In the genomic region with DNA sequence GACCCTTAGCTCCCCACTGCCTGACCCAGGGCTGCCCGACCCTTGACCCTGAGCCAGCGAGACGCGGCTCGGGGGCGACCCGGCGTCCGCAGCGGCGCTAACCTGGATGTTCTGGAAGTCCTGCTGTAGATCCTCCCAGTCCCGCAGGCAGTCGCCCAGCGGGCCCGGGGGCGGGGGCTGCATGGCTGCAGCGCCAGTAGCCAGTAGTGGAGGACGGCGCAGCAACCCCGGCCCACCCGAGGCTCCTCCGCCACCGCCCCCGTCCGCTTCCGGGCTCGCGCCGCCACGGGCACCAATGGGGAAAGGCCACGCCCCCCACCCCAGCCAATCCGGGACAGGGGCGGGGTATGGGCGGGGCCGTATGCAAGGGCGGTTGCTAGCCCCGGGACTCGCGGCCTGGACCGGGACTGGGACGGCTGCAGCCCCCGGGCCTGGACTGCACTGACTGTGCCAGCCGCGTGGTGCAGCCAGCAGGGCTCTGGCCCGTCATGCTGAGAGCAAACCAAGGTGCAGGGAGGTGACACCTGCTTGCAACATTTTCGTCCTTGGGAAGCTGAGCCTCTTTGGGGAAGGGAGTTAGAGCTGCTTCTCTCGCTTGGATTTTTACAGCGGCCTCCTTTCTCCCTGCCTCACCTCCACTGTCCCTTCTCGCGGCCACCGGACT, we compare ENCODE assay signal across 9 cellular contexts. TPM values are rescaled to one million over a fixed set of nuclear protein-coding genes. Genes with fewer than 3 reads are reported as not detected.
DNase-seq lines count a peak whose midpoint lies in the region; ATAC-seq, FAIRE-seq and TF ChIP-seq lines count a peak whose summit lies in the region.
"Had no signal": no experiment of that assay in that cellular context is flagged by ENCODE, and none has a peak within 500 bp of the region (broad histone marks: within the 10 kb centered on the region; RNA-seq: fewer than 3 reads in every experiment).

A gene (minus strand): TSS at position 208 of the 664 bp plus-strand sequence. CDS start 25 bp downstream, at position 183.

- H3K27ac Mint-ChIP-seq in WTC11 (no peak within 1 kb of the TSS; the same call in 1 of the 2 replicates), immature natural killer cell (peak within 1 kb of the TSS in 3 of 6 donors; percentile 45 to 66 (median 55))

- H3K27me3 ChIP-seq in bronchial epithelial cell (ENCODE audit: control insufficient read depth, insufficient read depth, low read length), result no peaks in the 10 kb centered on the region

- peak; percentile 80 for DNase-seq in AG09319 (ENCODE audit: extremely low read depth, low read depth)
- DNase-seq in NCI-H226, result peak; percentile 90
- DNase-seq in WTC11 (ENCODE audit: low spot score), result peak; percentile 97
- peak; percentile 72 for DNase-seq in bronchial epithelial cell (ENCODE audit: low read depth)
- DNase-seq in immature natural killer cell, result peak; percentile 94
- peak; percentile 73 for DNase-seq in smooth muscle cell of the brain vasculature (ENCODE audit: low read depth, low spot score)

- H3K27me3 Mint-ChIP-seq in WTC11 (ENCODE audit: low read depth), result no peaks in the 10 kb centered on the region
- peaks cover 0 to 9% (median 2%) of the 10 kb centered on the region in 3 donors for H3K27me3 Mint-ChIP-seq in immature natural killer cell (ENCODE audit: low read depth in 3 of 3)

- POLR2A ChIA-PET in WTC11 (lab: Charles Lee), result interaction anchor here (0.8 kb wide), 2 partner anchors 53 to 122 kb away, joined by 3 to 4 read pairs; a partner anchor contains a TSS

- TF ChIP-seq CTCF in AG09319 (IDR thresholded peaks at IDR 0.05; ENCODE audit: low read depth, low read length), result no peak; the same call in 1 of the 2 replicates
- TF ChIP-seq CTCF in WTC11 (IDR thresholded peaks at IDR 0.05), result no peak
- TF ChIP-seq CTCF in bronchial epithelial cell (IDR thresholded peaks at IDR 0.05; ENCODE audit: insufficient read depth, low read length, severe bottlenecking), result peak; percentile 4

- ATAC-seq in GM19023 (IDR thresholded peaks at IDR 0.05; ENCODE audit: unreplicated experiment) (peak; percentile 94), HG03196 (IDR thresholded peaks at IDR 0.05; ENCODE audit: unreplicated experiment) (peak; percentile 82), WTC11 (peak; percentile 89)

- no peaks in the 10 kb centered on the region for H3K9me3 Mint-ChIP-seq in WTC11
- no peaks in the 10 kb centered on the region for H3K9me3 Mint-ChIP-seq in immature natural killer cell

- H3K4me3 Mint-ChIP-seq in WTC11 (peak within 1 kb of the TSS; percentile 73), immature natural killer cell (peak within 1 kb of the TSS; percentile 66 to 85 (median 77))

- peaks cover 22% of the 10 kb centered on the region for H3K4me1 Mint-ChIP-seq in WTC11
- H3K4me1 Mint-ChIP-seq in immature natural killer cell, result peaks cover 30 to 36% of the 10 kb centered on the region in 2 donors

- CTCF ChIA-PET in WTC11 (lab: Charles Lee), result interaction anchor here (1.0 to 3.3 kb wide), 4 partner anchors 22 to 268 kb away, joined by 3 to 17 read pairs (median 4); no protein-coding TSS in a partner anchor

- H3K36me3 ChIP-seq in bronchial epithelial cell (ENCODE audit: control insufficient read depth, insufficient read depth, low read length), result peaks cover 2% of the 10 kb centered on the region

- H3K36me3 Mint-ChIP-seq in WTC11 (peaks cover 2% of the 10 kb centered on the region; the same call in 1 of the 2 replicates), immature natural killer cell (peaks cover 0 to 18% (median 4%) of the 10 kb centered on the region in 3 donors)

- FAIRE-seq in bronchial epithelial cell (lab: Jason Lieb, UNC), result no peak
- FAIRE-seq: TTC549 had no signal

- peak within 1 kb of the TSS; percentile 88 for H3K4me3 ChIP-seq in bronchial epithelial cell (ENCODE audit: low read depth, low read length)

TF ChIP-seq in WTC11, 78 proteins besides CTCF, POLR2A, EP300 and RAD21 (continues in another document):
- TF ChIP-seq NFE2L1 (CRISPR knock-in tag; IDR thresholded peaks at IDR 0.05), result 0 out of 2 replicates have a peak, but pooled peaks have one; percentile 16
- TF ChIP-seq, protein P1, sequence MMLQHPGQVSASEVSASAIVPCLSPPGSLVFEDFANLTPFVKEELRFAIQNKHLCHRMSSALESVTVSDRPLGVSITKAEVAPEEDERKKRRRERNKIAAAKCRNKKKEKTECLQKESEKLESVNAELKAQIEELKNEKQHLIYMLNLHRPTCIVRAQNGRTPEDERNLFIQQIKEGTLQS (CRISPR knock-in tag; conservative IDR thresholded peaks at IDR 0.05), result no peak
- TF ChIP-seq, protein P2, sequence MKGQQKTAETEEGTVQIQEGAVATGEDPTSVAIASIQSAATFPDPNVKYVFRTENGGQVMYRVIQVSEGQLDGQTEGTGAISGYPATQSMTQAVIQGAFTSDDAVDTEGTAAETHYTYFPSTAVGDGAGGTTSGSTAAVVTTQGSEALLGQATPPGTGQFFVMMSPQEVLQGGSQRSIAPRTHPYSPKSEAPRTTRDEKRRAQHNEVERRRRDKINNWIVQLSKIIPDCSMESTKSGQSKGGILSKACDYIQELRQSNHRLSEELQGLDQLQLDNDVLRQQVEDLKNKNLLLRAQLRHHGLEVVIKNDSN (CRISPR knock-in tag; IDR thresholded peaks at IDR 0.05), result peak; percentile 67
- TF ChIP-seq ELF4 (CRISPR knock-in tag; IDR thresholded peaks at IDR 0.05; ENCODE audit: low read depth), result no peak
- TF ChIP-seq ZNF232 (CRISPR knock-in tag; IDR thresholded peaks at IDR 0.05), result no peak; the same call in 1 of the 2 replicates
- TF ChIP-seq MYBL2 (CRISPR knock-in tag; IDR thresholded peaks at IDR 0.05), result 0 out of 2 replicates have a peak, but pooled peaks have one; percentile 67
- TF ChIP-seq FOXK1 (CRISPR knock-in tag; IDR thresholded peaks at IDR 0.05), result peak; percentile 36; the same call in 1 of the 2 replicates
- TF ChIP-seq, protein P3, sequence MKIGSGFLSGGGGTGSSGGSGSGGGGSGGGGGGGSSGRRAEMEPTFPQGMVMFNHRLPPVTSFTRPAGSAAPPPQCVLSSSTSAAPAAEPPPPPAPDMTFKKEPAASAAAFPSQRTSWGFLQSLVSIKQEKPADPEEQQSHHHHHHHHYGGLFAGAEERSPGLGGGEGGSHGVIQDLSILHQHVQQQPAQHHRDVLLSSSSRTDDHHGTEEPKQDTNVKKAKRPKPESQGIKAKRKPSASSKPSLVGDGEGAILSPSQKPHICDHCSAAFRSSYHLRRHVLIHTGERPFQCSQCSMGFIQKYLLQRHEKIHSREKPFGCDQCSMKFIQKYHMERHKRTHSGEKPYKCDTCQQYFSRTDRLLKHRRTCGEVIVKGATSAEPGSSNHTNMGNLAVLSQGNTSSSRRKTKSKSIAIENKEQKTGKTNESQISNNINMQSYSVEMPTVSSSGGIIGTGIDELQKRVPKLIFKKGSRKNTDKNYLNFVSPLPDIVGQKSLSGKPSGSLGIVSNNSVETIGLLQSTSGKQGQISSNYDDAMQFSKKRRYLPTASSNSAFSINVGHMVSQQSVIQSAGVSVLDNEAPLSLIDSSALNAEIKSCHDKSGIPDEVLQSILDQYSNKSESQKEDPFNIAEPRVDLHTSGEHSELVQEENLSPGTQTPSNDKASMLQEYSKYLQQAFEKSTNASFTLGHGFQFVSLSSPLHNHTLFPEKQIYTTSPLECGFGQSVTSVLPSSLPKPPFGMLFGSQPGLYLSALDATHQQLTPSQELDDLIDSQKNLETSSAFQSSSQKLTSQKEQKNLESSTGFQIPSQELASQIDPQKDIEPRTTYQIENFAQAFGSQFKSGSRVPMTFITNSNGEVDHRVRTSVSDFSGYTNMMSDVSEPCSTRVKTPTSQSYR (CRISPR knock-in tag; IDR thresholded peaks at IDR 0.05), result no peak
- TF ChIP-seq KAT7 (CRISPR knock-in tag; IDR thresholded peaks at IDR 0.05; ENCODE audit: borderline replicate concordance), result 0 out of 2 replicates have a peak, but pooled peaks have one; percentile 72
- TF ChIP-seq, protein P4, sequence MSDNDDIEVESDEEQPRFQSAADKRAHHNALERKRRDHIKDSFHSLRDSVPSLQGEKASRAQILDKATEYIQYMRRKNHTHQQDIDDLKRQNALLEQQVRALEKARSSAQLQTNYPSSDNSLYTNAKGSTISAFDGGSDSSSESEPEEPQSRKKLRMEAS (CRISPR knock-in tag; IDR thresholded peaks at IDR 0.05), result peak; percentile 44; the same call in 1 of the 2 replicates
- TF ChIP-seq RELA (CRISPR knock-in tag; IDR thresholded peaks at IDR 0.05; ENCODE audit: borderline replicate concordance), result peak; percentile 64; the same call in 1 of the 2 replicates
- no peak for TF ChIP-seq IRF2 (CRISPR knock-in tag; IDR thresholded peaks at IDR 0.05; ENCODE audit: borderline replicate concordance, low read depth)
- TF ChIP-seq, protein P5, sequence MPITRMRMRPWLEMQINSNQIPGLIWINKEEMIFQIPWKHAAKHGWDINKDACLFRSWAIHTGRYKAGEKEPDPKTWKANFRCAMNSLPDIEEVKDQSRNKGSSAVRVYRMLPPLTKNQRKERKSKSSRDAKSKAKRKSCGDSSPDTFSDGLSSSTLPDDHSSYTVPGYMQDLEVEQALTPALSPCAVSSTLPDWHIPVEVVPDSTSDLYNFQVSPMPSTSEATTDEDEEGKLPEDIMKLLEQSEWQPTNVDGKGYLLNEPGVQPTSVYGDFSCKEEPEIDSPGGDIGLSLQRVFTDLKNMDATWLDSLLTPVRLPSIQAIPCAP (CRISPR knock-in tag; IDR thresholded peaks at IDR 0.05), result 0 out of 2 replicates have a peak, but pooled peaks have one; percentile 11
- TF ChIP-seq NFYB (CRISPR knock-in tag; conservative IDR thresholded peaks at IDR 0.05; ENCODE audit: low read depth), result peak; percentile 91
- TF ChIP-seq ZNF416 (CRISPR knock-in tag; IDR thresholded peaks at IDR 0.05), result 0 out of 2 replicates have a peak, but pooled peaks have one; percentile 44
- TF ChIP-seq SMAD3 (CRISPR knock-in tag; IDR thresholded peaks at IDR 0.05; ENCODE audit: borderline replicate concordance), result no peak
- TF ChIP-seq ZNF138 (CRISPR knock-in tag; conservative IDR thresholded peaks at IDR 0.05), result no peak
- peak; percentile 99 for TF ChIP-seq SP1 (CRISPR knock-in tag; conservative IDR thresholded peaks at IDR 0.05)

RNA-seq across cellular contexts. Expression of the gene that starts here (rescaled TPM):
- total RNA-seq in WTC11 (2021) (20.1 to 23.0 TPM (median 21.9 TPM) in 3 replicates), bronchial epithelial cell (21.6 and 34.7 TPM in 2 replicates)
- polyA plus RNA-seq in immature natural killer cell, result 10 to 100 TPM; 35.1 to 53.8 (median 47.6) TPM

Comparison
In these comparisons a context has a peak if more than half of its experiments do, and no peak if none do; other contexts are left out.
1. Peak in every context shown above with its lines: DNase-seq, ATAC-seq and H3K4me3 ChIP-seq.